In genomic region chr9:96021616-96022444, GRCh38 we compare ENCODE assay signal across 8 cellular contexts.
A peak's percentile ranks its signal among the peaks of the same experiment; 100 is the strongest.
DNase-seq lines count a peak whose midpoint lies in the region; ATAC-seq and TF ChIP-seq lines count a peak whose summit lies in the region.

No MANE protein-coding gene starts in this region.

- POLR2A ChIA-PET in MCF 10A (lab: Yijun Ruan, JAX) = no interaction called here

- peaks cover 48% of the 10 kb centered on the region for H3K27me3 Mint-ChIP-seq in MCF 10A (ENCODE audit: insufficient read depth, unreplicated experiment)
- H3K27me3 Mint-ChIP-seq in stimulated activated naive CD8-positive, alpha-beta T cell treated with anti-CD3 and anti-CD28 coated beads, Interleukin-15, Interleukin-2, amounts not matched to agents 100 ng/mL and 50 ng/mL, for 24 hours = peaks cover 14% of the 10 kb centered on the region

- H3K4me3 Mint-ChIP-seq in MCF 10A (ENCODE audit: unreplicated experiment) = peak overlapping the region; percentile 38
- H3K4me3 Mint-ChIP-seq in stimulated activated naive CD8-positive, alpha-beta T cell treated with anti-CD3 and anti-CD28 coated beads, Interleukin-15, Interleukin-2, amounts not matched to agents 100 ng/mL and 50 ng/mL, for 24 hours = peak overlapping the region; percentile 77

- BruUV-seq in MCF 10A (replicated peaks; lab: Mats Ljungman, UMichigan) = no TSS peak

- peaks cover 7% of the 10 kb centered on the region for H3K9me3 Mint-ChIP-seq in MCF 10A (ENCODE audit: unreplicated experiment)
- peaks cover 3% of the 10 kb centered on the region for H3K9me3 Mint-ChIP-seq in stimulated activated naive CD8-positive, alpha-beta T cell treated with anti-CD3 and anti-CD28 coated beads, Interleukin-15, Interleukin-2, amounts not matched to agents 100 ng/mL and 50 ng/mL, for 24 hours

- H3K27ac Mint-ChIP-seq in MCF 10A (ENCODE audit: low read depth, unreplicated experiment) = no peak overlapping the region
- H3K27ac Mint-ChIP-seq in stimulated activated naive CD8-positive, alpha-beta T cell treated with anti-CD3 and anti-CD28 coated beads, Interleukin-15, Interleukin-2, amounts not matched to agents 100 ng/mL and 50 ng/mL, for 24 hours = peak overlapping the region; percentile 85

- CTCF ChIA-PET in MCF 10A (lab: Yijun Ruan, JAX) = no interaction called here

- no peak for ATAC-seq in GM19035 (IDR thresholded peaks at IDR 0.05; ENCODE audit: unreplicated experiment)
- ATAC-seq in GM21515 (IDR thresholded peaks at IDR 0.05; ENCODE audit: unreplicated experiment) = no peak

- H3K36me3 Mint-ChIP-seq in MCF 10A (ENCODE audit: insufficient read depth, unreplicated experiment) = peaks cover 6% of the 10 kb centered on the region
- H3K36me3 Mint-ChIP-seq in stimulated activated naive CD8-positive, alpha-beta T cell treated with anti-CD3 and anti-CD28 coated beads, Interleukin-15, Interleukin-2, amounts not matched to agents 100 ng/mL and 50 ng/mL, for 24 hours (ENCODE audit: low read depth) = peaks cover 15% of the 10 kb centered on the region

- no peaks in the 10 kb centered on the region for H3K4me1 Mint-ChIP-seq in MCF 10A (ENCODE audit: insufficient read depth, unreplicated experiment)
- peaks cover 69% of the 10 kb centered on the region for H3K4me1 Mint-ChIP-seq in stimulated activated naive CD8-positive, alpha-beta T cell treated with anti-CD3 and anti-CD28 coated beads, Interleukin-15, Interleukin-2, amounts not matched to agents 100 ng/mL and 50 ng/mL, for 24 hours (ENCODE audit: low read depth)

- no peaks in the 10 kb centered on the region for H3K27me3 ChIP-seq in layer of hippocampus (ENCODE audit: control insufficient read depth, insufficient read depth, low read length)

- TF ChIP-seq CTCF in MCF 10A (IDR thresholded peaks at IDR 0.05; ENCODE audit: unreplicated experiment) = no peak

- intact Hi-C loops in MCF 10A (cut with micrococcal nuclease) = no loop called here

- DNase-seq in stimulated activated CD4-positive, alpha-beta T cell treated with anti-CD3 and anti-CD28 coated beads, Interleukin-15, amount 100 ng/mL, for 24 hours = peak; percentile 31
- DNase-seq in stimulated activated CD4-positive, alpha-beta T cell treated with anti-CD3 and anti-CD28 coated beads, Interleukin-12 subunit alpha, Interleukin-12 subunit beta, amount 100 ng/mL, for 4 hours = no peak
- no peak for DNase-seq in MCF 10A (ENCODE audit: unreplicated experiment)
- DNase-seq in NCI-H2029 treated with DMSO at 0.1 percent for 48 hours (lab: John Stamatoyannopoulos, UW) = no peak

- peak overlapping the region; percentile 87 for H3K27ac ChIP-seq in layer of hippocampus (ENCODE audit: low read depth, low read length)
